In genomic region chr14:87055007-87055406, GRCh38 we compare ENCODE assay signal across 1 cellular context.
TF ChIP-seq lines count a peak whose summit lies in the region.

No MANE protein-coding gene starts in this region.

TF ChIP-seq in H1, 55 proteins besides CTCF, POLR2A, EP300 and RAD21:
- TF ChIP-seq TBP (IDR thresholded peaks at IDR 0.05; ENCODE audit: low read depth, low read length) (no peak), USF2 (IDR thresholded peaks at IDR 0.05; ENCODE audit: low read length) (no peak), PHF8 (conservative IDR thresholded peaks at IDR 0.05; ENCODE audit: low read depth, low read length) (no peak), POU5F1 (IDR thresholded peaks at IDR 0.05; ENCODE audit: low read depth, low read length) (no peak), FOSL1 (IDR thresholded peaks at IDR 0.05; ENCODE audit: insufficient read depth, low read depth, low read length) (no peak), ATF3 (IDR thresholded peaks at IDR 0.05; ENCODE audit: insufficient read depth, low read depth, low read length) (no peak), CTBP2 (IDR thresholded peaks at IDR 0.05; ENCODE audit: borderline replicate concordance, insufficient read depth, insufficient read length, low read length) (no peak), EZH2 (IDR thresholded peaks at IDR 0.05; ENCODE audit: low read depth, low read length, severe bottlenecking) (no peak), SIRT6 (IDR thresholded peaks at IDR 0.05; ENCODE audit: low read length) (no peak), TAF1 (IDR thresholded peaks at IDR 0.05; ENCODE audit: low read depth, low read length) (no peak), TEAD4 (IDR thresholded peaks at IDR 0.05; ENCODE audit: low read depth, low read length) (no peak), ZNF274 (IDR thresholded peaks at IDR 0.05; ENCODE audit: borderline replicate concordance, extremely low read depth, low read length) (no peak), BRCA1 (IDR thresholded peaks at IDR 0.05; ENCODE audit: low read depth, low read length) (no peak), MAFK (IDR thresholded peaks at IDR 0.05; ENCODE audit: low read depth, low read length) (no peak), SAP30 (IDR thresholded peaks at IDR 0.05; ENCODE audit: insufficient read depth, insufficient replicate concordance, low read length) (no peak), CBX8 (IDR thresholded peaks at IDR 0.05; ENCODE audit: borderline replicate concordance, low read depth, low read length) (no peak), SP2 (IDR thresholded peaks at IDR 0.05; ENCODE audit: low read length) (no peak)
- TF ChIP-seq, protein P1, sequence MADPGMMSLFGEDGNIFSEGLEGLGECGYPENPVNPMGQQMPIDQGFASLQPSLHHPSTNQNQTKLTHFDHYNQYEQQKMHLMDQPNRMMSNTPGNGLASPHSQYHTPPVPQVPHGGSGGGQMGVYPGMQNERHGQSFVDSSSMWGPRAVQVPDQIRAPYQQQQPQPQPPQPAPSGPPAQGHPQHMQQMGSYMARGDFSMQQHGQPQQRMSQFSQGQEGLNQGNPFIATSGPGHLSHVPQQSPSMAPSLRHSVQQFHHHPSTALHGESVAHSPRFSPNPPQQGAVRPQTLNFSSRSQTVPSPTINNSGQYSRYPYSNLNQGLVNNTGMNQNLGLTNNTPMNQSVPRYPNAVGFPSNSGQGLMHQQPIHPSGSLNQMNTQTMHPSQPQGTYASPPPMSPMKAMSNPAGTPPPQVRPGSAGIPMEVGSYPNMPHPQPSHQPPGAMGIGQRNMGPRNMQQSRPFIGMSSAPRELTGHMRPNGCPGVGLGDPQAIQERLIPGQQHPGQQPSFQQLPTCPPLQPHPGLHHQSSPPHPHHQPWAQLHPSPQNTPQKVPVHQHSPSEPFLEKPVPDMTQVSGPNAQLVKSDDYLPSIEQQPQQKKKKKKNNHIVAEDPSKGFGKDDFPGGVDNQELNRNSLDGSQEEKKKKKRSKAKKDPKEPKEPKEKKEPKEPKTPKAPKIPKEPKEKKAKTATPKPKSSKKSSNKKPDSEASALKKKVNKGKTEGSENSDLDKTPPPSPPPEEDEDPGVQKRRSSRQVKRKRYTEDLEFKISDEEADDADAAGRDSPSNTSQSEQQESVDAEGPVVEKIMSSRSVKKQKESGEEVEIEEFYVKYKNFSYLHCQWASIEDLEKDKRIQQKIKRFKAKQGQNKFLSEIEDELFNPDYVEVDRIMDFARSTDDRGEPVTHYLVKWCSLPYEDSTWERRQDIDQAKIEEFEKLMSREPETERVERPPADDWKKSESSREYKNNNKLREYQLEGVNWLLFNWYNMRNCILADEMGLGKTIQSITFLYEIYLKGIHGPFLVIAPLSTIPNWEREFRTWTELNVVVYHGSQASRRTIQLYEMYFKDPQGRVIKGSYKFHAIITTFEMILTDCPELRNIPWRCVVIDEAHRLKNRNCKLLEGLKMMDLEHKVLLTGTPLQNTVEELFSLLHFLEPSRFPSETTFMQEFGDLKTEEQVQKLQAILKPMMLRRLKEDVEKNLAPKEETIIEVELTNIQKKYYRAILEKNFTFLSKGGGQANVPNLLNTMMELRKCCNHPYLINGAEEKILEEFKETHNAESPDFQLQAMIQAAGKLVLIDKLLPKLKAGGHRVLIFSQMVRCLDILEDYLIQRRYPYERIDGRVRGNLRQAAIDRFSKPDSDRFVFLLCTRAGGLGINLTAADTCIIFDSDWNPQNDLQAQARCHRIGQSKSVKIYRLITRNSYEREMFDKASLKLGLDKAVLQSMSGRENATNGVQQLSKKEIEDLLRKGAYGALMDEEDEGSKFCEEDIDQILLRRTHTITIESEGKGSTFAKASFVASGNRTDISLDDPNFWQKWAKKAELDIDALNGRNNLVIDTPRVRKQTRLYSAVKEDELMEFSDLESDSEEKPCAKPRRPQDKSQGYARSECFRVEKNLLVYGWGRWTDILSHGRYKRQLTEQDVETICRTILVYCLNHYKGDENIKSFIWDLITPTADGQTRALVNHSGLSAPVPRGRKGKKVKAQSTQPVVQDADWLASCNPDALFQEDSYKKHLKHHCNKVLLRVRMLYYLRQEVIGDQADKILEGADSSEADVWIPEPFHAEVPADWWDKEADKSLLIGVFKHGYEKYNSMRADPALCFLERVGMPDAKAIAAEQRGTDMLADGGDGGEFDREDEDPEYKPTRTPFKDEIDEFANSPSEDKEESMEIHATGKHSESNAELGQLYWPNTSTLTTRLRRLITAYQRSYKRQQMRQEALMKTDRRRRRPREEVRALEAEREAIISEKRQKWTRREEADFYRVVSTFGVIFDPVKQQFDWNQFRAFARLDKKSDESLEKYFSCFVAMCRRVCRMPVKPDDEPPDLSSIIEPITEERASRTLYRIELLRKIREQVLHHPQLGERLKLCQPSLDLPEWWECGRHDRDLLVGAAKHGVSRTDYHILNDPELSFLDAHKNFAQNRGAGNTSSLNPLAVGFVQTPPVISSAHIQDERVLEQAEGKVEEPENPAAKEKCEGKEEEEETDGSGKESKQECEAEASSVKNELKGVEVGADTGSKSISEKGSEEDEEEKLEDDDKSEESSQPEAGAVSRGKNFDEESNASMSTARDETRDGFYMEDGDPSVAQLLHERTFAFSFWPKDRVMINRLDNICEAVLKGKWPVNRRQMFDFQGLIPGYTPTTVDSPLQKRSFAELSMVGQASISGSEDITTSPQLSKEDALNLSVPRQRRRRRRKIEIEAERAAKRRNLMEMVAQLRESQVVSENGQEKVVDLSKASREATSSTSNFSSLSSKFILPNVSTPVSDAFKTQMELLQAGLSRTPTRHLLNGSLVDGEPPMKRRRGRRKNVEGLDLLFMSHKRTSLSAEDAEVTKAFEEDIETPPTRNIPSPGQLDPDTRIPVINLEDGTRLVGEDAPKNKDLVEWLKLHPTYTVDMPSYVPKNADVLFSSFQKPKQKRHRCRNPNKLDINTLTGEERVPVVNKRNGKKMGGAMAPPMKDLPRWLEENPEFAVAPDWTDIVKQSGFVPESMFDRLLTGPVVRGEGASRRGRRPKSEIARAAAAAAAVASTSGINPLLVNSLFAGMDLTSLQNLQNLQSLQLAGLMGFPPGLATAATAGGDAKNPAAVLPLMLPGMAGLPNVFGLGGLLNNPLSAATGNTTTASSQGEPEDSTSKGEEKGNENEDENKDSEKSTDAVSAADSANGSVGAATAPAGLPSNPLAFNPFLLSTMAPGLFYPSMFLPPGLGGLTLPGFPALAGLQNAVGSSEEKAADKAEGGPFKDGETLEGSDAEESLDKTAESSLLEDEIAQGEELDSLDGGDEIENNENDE (IDR thresholded peaks at IDR 0.05; ENCODE audit: insufficient replicate concordance, low read length): no peak
